Comparison of ENCODE assay signal across 15 cellular contexts in the genomic region with DNA sequence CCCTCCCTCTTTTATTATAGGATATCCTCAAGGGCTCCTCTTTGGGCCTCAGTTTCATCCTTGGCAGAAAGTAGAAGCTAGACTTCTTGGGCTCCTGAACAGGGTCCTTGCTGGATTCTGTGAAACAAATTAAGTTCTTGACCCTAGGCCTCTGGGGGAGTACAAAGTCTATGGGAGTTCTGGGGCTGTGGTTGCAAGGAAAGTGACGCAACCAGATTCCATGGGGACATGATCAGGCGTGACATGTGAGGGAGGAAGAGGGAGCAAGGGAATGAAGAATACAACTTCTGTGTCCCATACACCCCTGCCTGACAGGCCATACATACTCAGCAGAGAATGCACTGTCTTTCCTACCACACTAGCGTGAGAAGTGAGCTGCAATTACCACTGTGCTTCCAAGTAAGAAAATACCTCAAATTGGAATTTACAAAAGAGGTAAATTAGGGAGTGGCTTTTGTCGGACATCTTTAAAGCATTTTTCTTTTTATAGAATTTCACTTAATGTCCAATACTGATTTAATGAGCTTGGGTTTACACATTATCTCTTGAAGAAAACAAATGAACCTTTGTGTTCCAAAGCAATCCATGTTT. TPM values are rescaled to one million over a fixed set of nuclear protein-coding genes. Genes with fewer than 3 reads are reported as not detected.
DNase-seq lines count a peak whose midpoint lies in the region; ATAC-seq, FAIRE-seq and TF ChIP-seq lines count a peak whose summit lies in the region.
"Had no signal": no experiment of that assay in that cellular context is flagged by ENCODE, and none has a peak within 500 bp of the region (broad histone marks: within the 10 kb centered on the region; RNA-seq: fewer than 3 reads in every experiment).

No MANE protein-coding gene starts in this region.

- no peaks in the 10 kb centered on the region for H3K9me3 Mint-ChIP-seq in astrocyte (ENCODE audit: unreplicated experiment)
- H3K9me3 Mint-ChIP-seq: activated CD4-positive, alpha-beta T cell treated with anti-CD3 and anti-CD28 coated beads, Interleukin-2, amount 10 ng/mL, durations not matched to agents 7 days and 5 days; CD14-positive monocyte; neural crest cell had no signal

- intact Hi-C loops in psoas muscle (cut with DNase I), result no loop called here

- H3K4me2 ChIP-seq in GM23248 (ENCODE audit: unreplicated experiment), result no peak overlapping the region
- peak overlapping the region; percentile 96 for H3K4me2 ChIP-seq in astrocyte (ENCODE audit: low read length)
- H3K4me2 ChIP-seq in keratinocyte (ENCODE audit: control insufficient read depth, extremely low read depth, insufficient read depth, low read depth, low read length), result peak overlapping the region; percentile 93

- DNase-seq in GM23248 (peak; percentile 34), astrocyte (ENCODE audit: low read depth) (no peak), keratinocyte (ENCODE audit: low read depth, low spot score) (no peak), psoas muscle (no peak), NCI-H2196 (lab: John Stamatoyannopoulos, UW; ENCODE audit: unreplicated experiment) (no peak), NOMO-1 treated with DMSO at 0.1 percent for 48 hours (lab: John Stamatoyannopoulos, UW; ENCODE audit: unreplicated experiment) (no peak), SHP77 (lab: John Stamatoyannopoulos, UW) (no peak), GM13976 (ENCODE audit: low spot score) (no peak)
- DNase-seq: activated CD4-positive, alpha-beta T cell treated with anti-CD3 and anti-CD28 coated beads, Interleukin-2, amount 10 ng/mL, durations not matched to agents 7 days and 5 days; activated gamma-delta T cell; NCI-H446 treated with DMSO at 0.1 percent for 48 hours; stimulated activated CD4-positive, alpha-beta T cell treated with anti-CD3 and anti-CD28 coated beads, Interleukin-2, amount 100 ng/mL, for 48 hours had no signal

- H3K27me3 ChIP-seq in GM23248 (replicated peaks; ENCODE audit: insufficient read depth) (no peaks in the 10 kb centered on the region), astrocyte (ENCODE audit: insufficient read depth, low read length) (no peaks in the 10 kb centered on the region), keratinocyte (ENCODE audit: control insufficient read depth, extremely low read depth, insufficient read depth, low read length) (no peaks in the 10 kb centered on the region), psoas muscle (ENCODE audit: insufficient read depth in 3 of 3, low read length in 2 of 3) (no peaks in the 10 kb centered on the region)

- in situ Hi-C loops in GM23248 (cut with MboI) (no loop called here), GM13976 (cut with MboI; ENCODE audit: low sequenced_read_pairs, unreplicated experiment) (no loop called here)

- no peaks in the 10 kb centered on the region for H3K36me3 ChIP-seq in GM23248 (ENCODE audit: low read depth)
- peaks cover 10% of the 10 kb centered on the region for H3K36me3 ChIP-seq in astrocyte (ENCODE audit: insufficient read depth, low read length)
- H3K36me3 ChIP-seq in keratinocyte (ENCODE audit: control insufficient read depth in 2 of 2, extremely low read depth in 1 of 2, insufficient read depth in 2 of 2, low read length in 2 of 2), result peaks cover 8 to 28% of the 10 kb centered on the region in 2 experiments
- peaks cover 0 to 13% of the 10 kb centered on the region in 2 donors for H3K36me3 ChIP-seq in psoas muscle (ENCODE audit: insufficient read depth in 1 of 2, low read depth in 1 of 2)

- H3K4me1 ChIP-seq in GM23248 (ENCODE audit: insufficient read depth) (peaks cover 11% of the 10 kb centered on the region), astrocyte (ENCODE audit: insufficient read depth, low read length) (peaks cover 34% of the 10 kb centered on the region), keratinocyte (ENCODE audit: control insufficient read depth, extremely low read depth, insufficient read depth, low read length) (peaks cover 62% of the 10 kb centered on the region), psoas muscle (peaks cover 37% of the 10 kb centered on the region)

- WGBS in GM23248 (ENCODE audit: low coverage in 1 of 2, low lambda C conversion rate in 2 of 2, missing lambda C conversion rate in 2 of 2), 2 experiments, result 93 to 94% methylated on average over 4 of the region's 4 CpGs
- 86 to 89% (median 87%) methylated on average over 4 of the region's 4 CpGs for WGBS in psoas muscle, 3 donors

- no peaks in the 10 kb centered on the region for H3K9me1 ChIP-seq in keratinocyte (ENCODE audit: control insufficient read depth, extremely low read depth, insufficient read depth, low read length)

- no peaks in the 10 kb centered on the region for H3K9me2 ChIP-seq in GM23248 (ENCODE audit: insufficient read depth)

- peaks cover 20% of the 10 kb centered on the region for H3K36me3 Mint-ChIP-seq in astrocyte (ENCODE audit: low read depth, unreplicated experiment)

- no peak for TF ChIP-seq CTCF in astrocyte (IDR thresholded peaks at IDR 0.05; ENCODE audit: insufficient read depth, low read depth, low read length)
- no peak for TF ChIP-seq CTCF in keratinocyte (optimal IDR thresholded peaks at IDR 0.05 in 1 of 3, IDR thresholded peaks at IDR 0.05 in 1 of 3, conservative IDR thresholded peaks at IDR 0.05 in 1 of 3; ENCODE audit: extremely low read depth in 1 of 3, insufficient read depth in 2 of 3, low read length in 3 of 3)
- no peak for TF ChIP-seq CTCF in psoas muscle (IDR thresholded peaks at IDR 0.05)
- no peak for TF ChIP-seq CTCF in GM13976 (IDR thresholded peaks at IDR 0.05; ENCODE audit: borderline replicate concordance, control extremely low read depth, extremely low read depth, insufficient read depth, missing control alignments)

- H3K9me3 ChIP-seq in GM23248 (ENCODE audit: low read depth) (no peaks in the 10 kb centered on the region), astrocyte (ENCODE audit: insufficient read depth, low read depth, low read length) (no peaks in the 10 kb centered on the region), keratinocyte (ENCODE audit: control insufficient read depth, low read depth, low read length) (no peaks in the 10 kb centered on the region), psoas muscle (no peaks in the 10 kb centered on the region)

- H4K20me1 ChIP-seq in GM23248 (ENCODE audit: insufficient read depth) (no peaks in the 10 kb centered on the region), astrocyte (ENCODE audit: insufficient read depth, low read length) (peaks cover 67% of the 10 kb centered on the region), keratinocyte (ENCODE audit: control insufficient read depth, extremely low read depth, insufficient read depth, low read length) (no peaks in the 10 kb centered on the region)

- peak overlapping the region; percentile 94 for H3K4me3 Mint-ChIP-seq in astrocyte (ENCODE audit: unreplicated experiment)
- H3K4me3 Mint-ChIP-seq: activated CD4-positive, alpha-beta T cell treated with anti-CD3 and anti-CD28 coated beads, Interleukin-2, amount 10 ng/mL, durations not matched to agents 7 days and 5 days; CD14-positive monocyte; neural crest cell had no signal

- ATAC-seq in psoas muscle, result no peak

- dilution Hi-C loops in keratinocyte (cut with MboI; ENCODE audit: extremely low pct_ligation_motif_present, low sequenced_read_pairs), result no loop called here

- H3K79me2 ChIP-seq in GM23248 (ENCODE audit: insufficient read depth) (peaks cover 58% of the 10 kb centered on the region), astrocyte (ENCODE audit: insufficient read depth, low read length) (peaks cover 72% of the 10 kb centered on the region), keratinocyte (ENCODE audit: control insufficient read depth, insufficient read depth, low read length) (peaks cover 69% of the 10 kb centered on the region)

- peaks cover 55% of the 10 kb centered on the region for H3K4me1 Mint-ChIP-seq in astrocyte (ENCODE audit: low read depth, unreplicated experiment)

- H3K4me3 ChIP-seq in GM23248, result no peak overlapping the region
- H3K4me3 ChIP-seq in astrocyte (ENCODE audit: insufficient read depth, low read depth, low read length), result no peak overlapping the region
- peak overlapping the region; percentile 87 to 97 (median 96) for H3K4me3 ChIP-seq in keratinocyte (ENCODE audit: control insufficient read depth in 2 of 3, extremely low read depth in 1 of 3, insufficient read depth in 2 of 3, low read depth in 1 of 3, low read length in 3 of 3)
- H3K4me3 ChIP-seq in psoas muscle, result peak overlapping the region; percentile 74
- H3K4me3 ChIP-seq: SK-N-MC had no signal

- FAIRE-seq in astrocyte (lab: Jason Lieb, UNC) (no peak), keratinocyte (lab: Jason Lieb, UNC) (peak; percentile 97)

- H3K27ac Mint-ChIP-seq in astrocyte (ENCODE audit: unreplicated experiment), result peak overlapping the region; percentile 22
- H3K27ac Mint-ChIP-seq: activated CD4-positive, alpha-beta T cell treated with anti-CD3 and anti-CD28 coated beads, Interleukin-2, amount 10 ng/mL, durations not matched to agents 7 days and 5 days had no signal

- no peaks in the 10 kb centered on the region for H3F3A ChIP-seq in GM23248 (ENCODE audit: insufficient read depth)

- no peaks in the 10 kb centered on the region for H3K27me3 Mint-ChIP-seq in astrocyte (ENCODE audit: low read depth, unreplicated experiment)
- H3K27me3 Mint-ChIP-seq: activated CD4-positive, alpha-beta T cell treated with anti-CD3 and anti-CD28 coated beads, Interleukin-2, amount 10 ng/mL, durations not matched to agents 7 days and 5 days had no signal

- no peak overlapping the region for H2AFZ ChIP-seq in GM23248
- H2AFZ ChIP-seq in astrocyte (ENCODE audit: low read depth, low read length), result no peak overlapping the region
- no peak overlapping the region for H2AFZ ChIP-seq in keratinocyte (ENCODE audit: control insufficient read depth, low read length)

- H3K27ac ChIP-seq in GM23248 (no peak overlapping the region), astrocyte (ENCODE audit: low read depth, low read length) (no peak overlapping the region), keratinocyte (ENCODE audit: control insufficient read depth, insufficient read depth, low read length) (peak overlapping the region; percentile 86), psoas muscle (peak overlapping the region; percentile 30)
- H3K27ac ChIP-seq: SK-N-MC had no signal

- H3K9ac ChIP-seq in GM23248 (no peak overlapping the region), astrocyte (ENCODE audit: low read length) (no peak overlapping the region), keratinocyte (ENCODE audit: control insufficient read depth, extremely low read depth, insufficient read depth, low read length) (peak overlapping the region; percentile 87)

RNA-seq across cellular contexts. Expression of a gene that starts 38.7 kb away (rescaled TPM):
- total RNA-seq in GM23248 (2014; rRNA removed; shearing (Covaris generic)), result 19.3 and 19.5 TPM in 2 replicates
- polyA plus RNA-seq in GM23248 (2016; fragmentation: Nextera tagmentation; extraction: Ambion mirVana) (10.7 and 11.1 TPM in 2 replicates), keratinocyte (28.8 to 56.3 TPM (median 42.6 TPM) in 3 replicates), psoas muscle (1 to 10 TPM; 4.0 to 4.8 (median 4.5) TPM)
- total RNA-seq in astrocyte (128 and 136 TPM in 2 replicates), psoas muscle (10 to 100 TPM; 12.5 to 73.5 (median 41.1) TPM)
- polyA plus RNA-seq in keratinocyte (2011; ENCODE audit: low read depth), result 118 TPM
- polyA plus RNA-seq in keratinocyte (2011; cell fraction: cytosol; rRNA removed), result 49.1 and 67.7 TPM in 2 replicates
- 166 and 190 TPM in 2 replicates for polyA plus RNA-seq in keratinocyte (2011; cell fraction: nucleus; rRNA removed)
- 97.8 and 136 TPM in 2 replicates for polyA plus RNA-seq in keratinocyte (2012; ENCODE audit: low replicate concordance)
- 62.9 to 141 TPM (median 89.5 TPM) in 3 replicates for polyA minus RNA-seq in keratinocyte
- polyA minus RNA-seq in keratinocyte (2011; cell fraction: cytosol; rRNA and poly(A)+ RNA removed), result 27.8 TPM
- 91.0 and 121 TPM in 2 replicates for polyA minus RNA-seq in keratinocyte (2011; cell fraction: nucleus; rRNA and poly(A)+ RNA removed)

RNA-seq across cellular contexts. Expression of a gene that starts 41.5 kb away (rescaled TPM):
- total RNA-seq in GM23248 (2014; rRNA removed; shearing (Covaris generic)), result 8.3 and 16.1 TPM in 2 replicates
- polyA plus RNA-seq in GM23248 (2016; fragmentation: Nextera tagmentation; extraction: Ambion mirVana) (10.0 and 11.1 TPM in 2 replicates), keratinocyte (13.3 to 25.6 TPM (median 13.9 TPM) in 3 replicates), psoas muscle (10 to 100 TPM in 1 of 3 donors, 1 to 10 TPM in 2; 2.0 to 10.8 (median 8.4) TPM)
- total RNA-seq in astrocyte (21.4 and 22.3 TPM in 2 replicates), psoas muscle (10 to 100 TPM in 1 of 4 donors, 1 to 10 TPM in 3; 3.4 to 11.6 (median 6.3) TPM)
- 26.2 TPM for polyA plus RNA-seq in keratinocyte (2011; ENCODE audit: low read depth)
- 7.2 and 9.9 TPM in 2 replicates for polyA plus RNA-seq in keratinocyte (2011; cell fraction: cytosol; rRNA removed)
- 33.1 and 36.3 TPM in 2 replicates for polyA plus RNA-seq in keratinocyte (2011; cell fraction: nucleus; rRNA removed)
- polyA plus RNA-seq in keratinocyte (2012; ENCODE audit: low replicate concordance), result 11.0 and 34.9 TPM in 2 replicates
- 6.2 to 25.4 TPM (median 10.1 TPM) in 3 replicates for polyA minus RNA-seq in keratinocyte
- polyA minus RNA-seq in keratinocyte (2011; cell fraction: cytosol; rRNA and poly(A)+ RNA removed), result 22.3 TPM
- polyA minus RNA-seq in keratinocyte (2011; cell fraction: nucleus; rRNA and poly(A)+ RNA removed), result 37.1 and 42.4 TPM in 2 replicates

Comparison
In these comparisons a context has a peak if more than half of its experiments do, and no peak if none do; other contexts are left out.
1. H3K27ac ChIP-seq: peak in keratinocyte (single experiment) and psoas muscle (single experiment); none in GM23248 (single experiment) and astrocyte (single experiment).
2. H3K4me3 ChIP-seq: peak in keratinocyte (3 of 3) and psoas muscle (single experiment); none in GM23248 (single experiment) and astrocyte (single experiment).